1 cellular context compared by ENCODE assay signal in the genomic region with DNA sequence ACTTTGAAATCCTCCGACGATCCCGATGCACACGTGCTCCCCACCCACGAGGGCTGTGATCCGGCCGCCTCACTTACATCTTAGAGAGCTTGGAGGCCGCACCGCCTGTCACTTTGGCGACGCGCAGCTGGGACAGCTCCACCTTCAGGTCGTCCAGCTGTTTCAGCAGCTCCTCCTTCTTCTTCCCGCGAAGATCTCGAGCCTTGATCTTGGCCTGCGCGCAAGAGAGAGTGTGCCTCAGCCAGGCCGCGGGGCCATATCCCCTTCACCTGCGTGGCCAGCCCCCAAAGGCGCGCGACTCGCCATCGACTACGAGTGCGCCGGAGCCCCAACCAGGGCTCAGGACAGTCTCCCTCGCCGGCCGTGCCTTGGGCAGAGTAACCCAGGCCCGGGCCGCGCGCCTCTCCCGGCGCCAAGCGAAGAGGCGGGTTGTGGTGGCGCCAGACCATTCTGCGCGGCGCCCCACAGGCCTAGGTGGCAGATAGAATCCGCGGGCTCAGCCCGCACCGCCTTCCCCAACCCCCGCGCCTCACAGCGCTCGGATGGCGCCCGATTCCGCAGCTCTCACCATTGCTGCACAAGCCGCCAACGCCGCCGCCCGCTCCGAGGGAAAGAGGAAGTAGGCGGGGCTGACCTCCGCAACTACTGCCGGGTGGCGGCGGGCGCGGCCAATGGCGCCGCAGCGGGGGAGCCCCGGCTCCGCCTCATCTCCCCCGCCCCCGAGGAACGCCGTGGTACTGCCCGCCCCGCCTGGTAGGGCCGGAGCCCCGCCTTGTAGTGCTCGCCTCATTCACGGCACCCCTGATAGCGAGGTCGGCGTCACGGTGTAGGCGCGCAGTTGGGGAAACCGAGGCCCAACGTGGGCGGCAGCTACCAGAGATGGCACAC.
TF ChIP-seq lines count a peak whose summit lies in the region.

A gene (plus strand): TSS at position 789 of the 888 bp plus-strand sequence. CDS start 7,161 bp downstream, outside the sequence.
A gene (minus strand): TSS at position 616 of the 888 bp plus-strand sequence. CDS start 45 bp downstream, at position 571.

TF ChIP-seq in SK-N-SH, 30 proteins besides CTCF, POLR2A, EP300 and RAD21 (continued from another document):
- TF ChIP-seq MXI1 (IDR thresholded peaks at IDR 0.05; ENCODE audit: low read depth, low read length) (peak; percentile 81), EZH2phosphoT487 (IDR thresholded peaks at IDR 0.05; ENCODE audit: borderline replicate concordance, low read depth) (no peak), RXRA (IDR thresholded peaks at IDR 0.05; ENCODE audit: borderline replicate concordance, low read depth) (no peak), CHD2 (IDR thresholded peaks at IDR 0.05; ENCODE audit: low read length, partially characterized antibody) (peak; percentile 73), MEF2A (IDR thresholded peaks at IDR 0.05; ENCODE audit: borderline replicate concordance, low read depth) (no peak), RFX5 (IDR thresholded peaks at IDR 0.05; ENCODE audit: low read length) (no peak), POLR2AphosphoS5 (IDR thresholded peaks at IDR 0.05; ENCODE audit: low read depth, low read length) (peak; percentile 98), GATA2 (CRISPR knock-in tag; IDR thresholded peaks at IDR 0.05) (peak; percentile 5; the same call in 1 of the 2 replicates), NRF1 (IDR thresholded peaks at IDR 0.05; ENCODE audit: low read depth, low read length) (no peak), SIN3A (IDR thresholded peaks at IDR 0.05; ENCODE audit: borderline replicate concordance, low read depth, low read length) (peak; percentile 57; the same call in 1 of the 2 replicates), YY1 (IDR thresholded peaks at IDR 0.05; ENCODE audit: low read depth) (0 out of 2 replicates have a peak, but pooled peaks have one; percentile 33), SMC3 (IDR thresholded peaks at IDR 0.05; ENCODE audit: low read depth, low read length) (no peak), NFIC (IDR thresholded peaks at IDR 0.05; ENCODE audit: borderline replicate concordance) (no peak), TCF12 (IDR thresholded peaks at IDR 0.05) (no peak; the same call in 1 of the 2 replicates), ELF1 (IDR thresholded peaks at IDR 0.05) (peak; percentile 73), TAF1 (IDR thresholded peaks at IDR 0.05; ENCODE audit: borderline replicate concordance, low read depth, low read length) (peak; percentile 99)
- TF ChIP-seq, protein P1, sequence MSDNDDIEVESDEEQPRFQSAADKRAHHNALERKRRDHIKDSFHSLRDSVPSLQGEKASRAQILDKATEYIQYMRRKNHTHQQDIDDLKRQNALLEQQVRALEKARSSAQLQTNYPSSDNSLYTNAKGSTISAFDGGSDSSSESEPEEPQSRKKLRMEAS (IDR thresholded peaks at IDR 0.05; ENCODE audit: low read depth): peak; percentile 93
- TF ChIP-seq, protein P2, sequence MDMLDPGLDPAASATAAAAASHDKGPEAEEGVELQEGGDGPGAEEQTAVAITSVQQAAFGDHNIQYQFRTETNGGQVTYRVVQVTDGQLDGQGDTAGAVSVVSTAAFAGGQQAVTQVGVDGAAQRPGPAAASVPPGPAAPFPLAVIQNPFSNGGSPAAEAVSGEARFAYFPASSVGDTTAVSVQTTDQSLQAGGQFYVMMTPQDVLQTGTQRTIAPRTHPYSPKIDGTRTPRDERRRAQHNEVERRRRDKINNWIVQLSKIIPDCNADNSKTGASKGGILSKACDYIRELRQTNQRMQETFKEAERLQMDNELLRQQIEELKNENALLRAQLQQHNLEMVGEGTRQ (IDR thresholded peaks at IDR 0.05; ENCODE audit: borderline replicate concordance, low read depth, low read length): no peak
- TF ChIP-seq, protein P3, sequence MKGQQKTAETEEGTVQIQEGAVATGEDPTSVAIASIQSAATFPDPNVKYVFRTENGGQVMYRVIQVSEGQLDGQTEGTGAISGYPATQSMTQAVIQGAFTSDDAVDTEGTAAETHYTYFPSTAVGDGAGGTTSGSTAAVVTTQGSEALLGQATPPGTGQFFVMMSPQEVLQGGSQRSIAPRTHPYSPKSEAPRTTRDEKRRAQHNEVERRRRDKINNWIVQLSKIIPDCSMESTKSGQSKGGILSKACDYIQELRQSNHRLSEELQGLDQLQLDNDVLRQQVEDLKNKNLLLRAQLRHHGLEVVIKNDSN (IDR thresholded peaks at IDR 0.05; ENCODE audit: borderline replicate concordance, low read depth): peak; percentile 22; the same call in 1 of the 2 replicates
